ENCODE assay signal across 7 cellular contexts in the genomic region with DNA sequence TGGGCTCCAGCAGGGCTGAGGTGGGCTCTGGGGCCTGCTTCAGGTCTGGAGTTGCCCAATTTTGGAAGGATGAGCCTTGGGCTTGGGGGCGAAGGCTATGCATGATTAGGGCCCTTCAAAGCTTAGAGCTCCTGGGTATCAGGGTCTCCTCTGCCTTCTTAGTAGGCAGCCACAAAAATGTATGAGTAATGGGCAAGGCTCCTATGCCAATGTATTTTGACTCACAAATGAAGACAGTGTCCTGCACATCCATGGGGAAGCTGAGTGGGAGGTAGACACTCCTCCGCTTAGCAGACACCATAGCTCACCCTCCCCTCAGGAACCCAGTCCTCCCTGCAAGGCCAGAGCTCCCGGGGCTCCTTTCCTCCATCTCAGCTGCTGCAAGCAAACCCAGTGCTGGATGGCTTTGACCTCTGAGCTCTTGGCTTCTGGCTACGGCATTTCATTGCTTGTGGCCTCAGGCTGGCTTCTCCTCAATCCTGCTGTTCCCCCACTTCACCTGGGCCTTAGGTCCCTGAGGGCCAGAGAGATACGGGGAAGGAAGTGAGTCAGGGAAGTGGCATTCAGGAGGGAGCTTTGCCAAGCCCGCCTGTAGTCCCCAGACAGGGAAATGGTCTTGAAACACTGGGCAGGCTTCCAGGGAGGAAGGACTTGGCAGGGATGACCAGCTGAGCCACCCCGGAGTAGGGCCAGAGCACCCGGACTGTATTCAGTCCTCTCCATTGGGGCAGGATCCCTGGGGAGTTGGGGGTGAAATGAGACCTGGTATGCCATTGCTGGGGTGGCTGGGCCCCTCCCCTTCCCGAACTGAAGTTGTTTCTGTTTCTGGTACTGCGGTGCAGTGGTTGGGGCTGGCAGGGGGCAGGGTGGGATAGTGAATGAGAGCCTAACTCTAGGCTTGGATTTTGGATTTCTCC. TPM values are rescaled to one million over a fixed set of nuclear protein-coding genes. Genes with fewer than 3 reads are reported as not detected.
DNase-seq lines count a peak whose midpoint lies in the region; ATAC-seq and TF ChIP-seq lines count a peak whose summit lies in the region.

No MANE protein-coding gene starts in this region.

- H3K27ac ChIP-seq in adrenal gland (peak overlapping the region; percentile 34 to 90 (median 82)), right cardiac atrium (ENCODE audit: low read length) (no peak overlapping the region), spleen (peak overlapping the region in 6 of 8 donors; percentile 32 to 70 (median 50))
- H3K27ac ChIP-seq in effector memory CD4-positive, alpha-beta T cell (ENCODE audit: insufficient read depth, low read length, poor library complexity, severe bottlenecking), result no peak overlapping the region

- intact Hi-C loops in adrenal gland (cut with DNase I) (no loop called here), right cardiac atrium (cut with DNase I) (loop anchor here in 1 of 4 donors (5.0 kb wide), 1 partner anchor 48 kb away; no protein-coding TSS in a partner anchor), spleen (cut with DNase I; ENCODE audit: low total_unique reads) (no loop called here)

- ATAC-seq in right cardiac atrium (peak; percentile 85 to 87), GM21737 (IDR thresholded peaks at IDR 0.05; ENCODE audit: unreplicated experiment) (no peak)

- no peaks in the 10 kb centered on the region for H3K36me3 ChIP-seq in adrenal gland (replicated peaks in 1 of 2)
- no peaks in the 10 kb centered on the region for H3K36me3 ChIP-seq in spleen
- H3K36me3 ChIP-seq in effector memory CD4-positive, alpha-beta T cell (ENCODE audit: control insufficient read depth, insufficient read depth, low read length), result no peaks in the 10 kb centered on the region

- DNase-seq in HK-2 (ENCODE audit: unreplicated experiment) (peak; percentile 95), adrenal gland (peak; percentile 93 to 100 (median 99)), right cardiac atrium (peak; percentile 94), spleen (peak; percentile 84), T-helper 9 cell (no peak)
- no peak for DNase-seq in effector memory CD4-positive, alpha-beta T cell

- H3K27me3 ChIP-seq in adrenal gland, result no peaks in the 10 kb centered on the region
- no peaks in the 10 kb centered on the region for H3K27me3 ChIP-seq in right cardiac atrium (ENCODE audit: control insufficient read depth, insufficient read depth)
- H3K27me3 ChIP-seq in spleen (replicated peaks in 1 of 7), result peaks cover 0 to 50% (median 21%) of the 10 kb centered on the region in 7 donors
- peaks cover 29% of the 10 kb centered on the region for H3K27me3 ChIP-seq in effector memory CD4-positive, alpha-beta T cell (replicated peaks; ENCODE audit: control insufficient read depth, insufficient read depth, low read length, poor library complexity, severe bottlenecking)

- peak overlapping the region in 1 of 4 donors; percentile 30 for H3K4me3 ChIP-seq in adrenal gland
- H3K4me3 ChIP-seq in right cardiac atrium (ENCODE audit: low read length), result no peak overlapping the region
- no peak overlapping the region for H3K4me3 ChIP-seq in spleen
- no peak overlapping the region for H3K4me3 ChIP-seq in effector memory CD4-positive, alpha-beta T cell (ENCODE audit: insufficient read depth, low read depth, low read length, poor library complexity, severe bottlenecking)

- peaks cover 85 to 86% of the 10 kb centered on the region in 2 donors for H3K4me1 ChIP-seq in adrenal gland (replicated peaks in 1 of 2)
- H3K4me1 ChIP-seq in right cardiac atrium (ENCODE audit: control insufficient read depth, insufficient read depth, low read length), result peaks cover 12% of the 10 kb centered on the region
- peaks cover 33 to 89% (median 60%) of the 10 kb centered on the region in 6 donors for H3K4me1 ChIP-seq in spleen
- peaks cover 8% of the 10 kb centered on the region for H3K4me1 ChIP-seq in effector memory CD4-positive, alpha-beta T cell (ENCODE audit: control insufficient read depth, insufficient read depth, low read length, poor library complexity, severe bottlenecking)

- peak in 1 of 2 donors; percentile 55 for TF ChIP-seq POLR2A in adrenal gland (IDR thresholded peaks at IDR 0.05)
- TF ChIP-seq POLR2A in spleen (IDR thresholded peaks at IDR 0.05), result no peak

- TF ChIP-seq CTCF in adrenal gland (IDR thresholded peaks at IDR 0.05), result no peak
- no peak for TF ChIP-seq CTCF in spleen (IDR thresholded peaks at IDR 0.05 in 8 of 11, conservative IDR thresholded peaks at IDR 0.05 in 3 of 11)

- WGBS in adrenal gland, 4 donors, result 6 to 11% (median 10%) methylated on average over 8 to 10 of the region's 10 CpGs
- 16% methylated on average over 10 of the region's 10 CpGs for WGBS in right cardiac atrium
- WGBS in spleen, 5 donors, result 10 to 27% (median 23%) methylated on average over 8 to 10 of the region's 10 CpGs

- no peaks in the 10 kb centered on the region for H3K9me3 ChIP-seq in adrenal gland (replicated peaks in 1 of 3)
- H3K9me3 ChIP-seq in right cardiac atrium (ENCODE audit: control insufficient read depth, low read length), result no peaks in the 10 kb centered on the region
- H3K9me3 ChIP-seq in spleen, result no peaks in the 10 kb centered on the region
- no peaks in the 10 kb centered on the region for H3K9me3 ChIP-seq in effector memory CD4-positive, alpha-beta T cell (ENCODE audit: control insufficient read depth, low read length)

RNA-seq across cellular contexts. Expression of a gene that starts 4.4 kb away (rescaled TPM):
- total RNA-seq in adrenal gland (100 to 1,000 TPM; 195 to 422 (median 262) TPM), right cardiac atrium (1 to 10 TPM; 1.2 to 5.9 (median 3.7) TPM), spleen (10 to 100 TPM; 28.4 to 37.1 (median 32.0) TPM)
- polyA plus RNA-seq in adrenal gland (100 to 1,000 TPM; 164 to 448 (median 414) TPM), right cardiac atrium (1.4 TPM), spleen (10 to 100 TPM in 2 of 3 donors, 1 to 10 TPM in 1; 8.6 to 16.6 (median 15.2) TPM)

Comparison
In these comparisons a context has a peak if more than half of its experiments do, and no peak if none do; other contexts are left out.
1. DNase-seq: peak in HK-2 (single experiment), adrenal gland (7 of 7), right cardiac atrium (3 of 3) and spleen (single experiment); none in T-helper 9 cell (single experiment) and effector memory CD4-positive, alpha-beta T cell (0 of 3).
2. H3K27ac ChIP-seq: peak in adrenal gland (5 of 5) and spleen (6 of 8); none in right cardiac atrium (single experiment) and effector memory CD4-positive, alpha-beta T cell (single experiment).
3. RNA of a gene that starts 4.4 kb away (total RNA-seq): 195 to 422 TPM in adrenal gland; 28.4 to 37.1 TPM in spleen and 1.2 to 5.9 TPM in right cardiac atrium; every median in the first group is over 4 times any median in the second.